Comparison of ENCODE assay signal across 15 cellular contexts in the genomic region with DNA sequence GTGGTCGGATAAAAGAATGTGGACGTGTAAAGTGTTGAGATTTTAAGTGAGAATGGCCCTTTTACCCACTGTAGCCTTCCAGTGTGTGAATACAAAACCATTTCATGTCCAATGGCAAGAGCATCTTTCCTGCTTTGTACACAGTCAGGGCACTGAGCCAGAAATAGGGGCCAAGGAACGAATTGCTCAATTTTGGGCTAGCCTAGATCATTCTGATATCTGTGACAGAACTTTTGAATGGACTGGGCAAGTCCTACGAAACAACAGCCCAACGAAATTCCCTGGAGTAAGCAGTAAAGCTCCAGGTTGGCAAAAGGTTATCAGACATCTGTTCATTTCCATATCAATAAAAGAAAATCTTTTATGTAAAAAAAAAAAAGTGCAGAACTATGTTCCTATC. TPM values are rescaled to one million over a fixed set of nuclear protein-coding genes. Genes with fewer than 3 reads are reported as not detected.
"Had no signal": no experiment of that assay in that cellular context is flagged by ENCODE, and none has a peak within 500 bp of the region (broad histone marks: within the 10 kb centered on the region; RNA-seq: fewer than 3 reads in every experiment).

No MANE protein-coding gene starts in this region.

- H3K4me1 ChIP-seq: parathyroid adenoma had no signal

- H3K4me3 ChIP-seq: colonic mucosa, lower lobe of right lung, suprapubic skin, transverse colon had no signal

- ATAC-seq: activated CD8-positive, alpha-beta T cell treated with anti-CD3 and anti-CD28 coated beads for 36 hours; activated T-cell treated with anti-CD3 and anti-CD28 coated beads, Interleukin-2, amount 50 U/mL, for 4 hours; lower lobe of right lung; natural killer cell treated with Interleukin-12 subunit alpha and Interleukin-12 subunit beta and Interleukin-15 and Interleukin-18, amount 100 ng/mL, for 72 hours; SK-N-SH treated with all-trans-retinoic acid at 6 μM for 48 hours; T-cell had no signal

- H2AFZ ChIP-seq: parathyroid adenoma had no signal

- H3K79me2 ChIP-seq: parathyroid adenoma had no signal

- H3K36me3 ChIP-seq: colonic mucosa, lower lobe of right lung, suprapubic skin, transverse colon had no signal

- DNase-seq: activated CD4-positive, alpha-beta T cell treated with anti-CD3 and anti-CD28 coated beads, Interleukin-2, amount 10 ng/mL, durations not matched to agents 24 days and 14 days; activated CD4-positive, CD25-positive, alpha-beta regulatory T cell; activated CD8-positive, alpha-beta T cell treated with anti-CD3 and anti-CD28 coated beads for 36 hours; activated naive CD4-positive, alpha-beta T cell treated with anti-CD3 and anti-CD28 coated beads for 36 hours; activated T-cell treated with anti-CD3 and anti-CD28 coated beads, Interleukin-2, amount 50 U/mL, for 4 hours; colonic mucosa; endodermal cell; lower lobe of right lung; T-cell; T1000; transverse colon had no signal

- H3K9ac ChIP-seq: parathyroid adenoma had no signal

- H3K27ac ChIP-seq: colonic mucosa, lower lobe of right lung, parathyroid adenoma, suprapubic skin, transverse colon had no signal

- H3K9me3 ChIP-seq: colonic mucosa, lower lobe of right lung, suprapubic skin, transverse colon had no signal

RNA-seq across cellular contexts. Expression of a gene that starts 5.5 kb away (rescaled TPM):
- total RNA-seq: natural killer cell treated with Interleukin-12 subunit alpha and Interleukin-12 subunit beta and Interleukin-15 and Interleukin-18, amount 100 ng/mL, for 72 hours had no signal
